In the genomic region with DNA sequence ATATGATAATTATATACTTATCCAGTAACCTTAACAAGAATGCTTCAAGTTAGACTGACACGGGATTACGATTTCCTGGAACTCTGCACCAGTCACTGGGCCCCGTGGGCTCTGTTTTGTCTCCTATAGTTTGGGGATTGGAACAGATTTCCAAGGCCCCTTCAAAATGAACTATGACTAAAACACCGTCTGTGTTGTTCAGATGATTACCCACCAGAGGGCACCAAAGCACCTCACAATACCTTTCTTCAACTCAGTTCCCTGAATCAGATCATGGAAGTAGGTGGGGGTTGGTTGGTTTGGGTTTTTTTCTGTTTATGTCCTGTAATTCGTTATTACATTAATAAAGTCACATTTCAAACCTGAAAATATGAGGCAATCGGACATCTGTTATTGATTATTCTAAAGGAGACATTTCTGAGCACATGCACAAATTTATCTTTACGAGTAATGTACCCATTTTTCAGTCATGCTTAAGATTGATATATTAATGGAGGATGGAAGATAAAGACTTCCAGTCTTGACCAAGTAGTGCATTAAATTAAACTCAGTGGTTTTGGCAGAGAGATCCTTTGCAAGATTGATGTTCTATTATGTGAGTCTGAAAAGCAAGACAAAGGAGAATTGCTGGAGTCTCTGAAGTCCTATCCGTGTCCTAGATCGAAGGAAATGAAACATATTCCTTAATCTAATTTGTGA, we compare ENCODE assay signal across 8 cellular contexts.
DNase-seq lines count a peak whose midpoint lies in the region; ATAC-seq and TF ChIP-seq lines count a peak whose summit lies in the region.

No MANE protein-coding gene starts in this region.

- ATAC-seq in GM18868 (IDR thresholded peaks at IDR 0.05; ENCODE audit: unreplicated experiment) (peak; percentile 87), HG03159 (IDR thresholded peaks at IDR 0.05; ENCODE audit: unreplicated experiment) (peak; percentile 87)

- no peak overlapping the region for H3K4me3 ChIP-seq in AG09309 (ENCODE audit: control insufficient read depth, low read depth, low read length)
- no peak overlapping the region for H3K4me3 ChIP-seq in cardiac fibroblast (replicated peaks in 1 of 2; ENCODE audit: low read depth in 2 of 2, low read length in 2 of 2)

- H3K27ac ChIP-seq in VCaP = no peak overlapping the region

- no peak for DNase-seq in AG09309 (ENCODE audit: low read depth)
- DNase-seq in NCI-H2227 treated with DMSO at 0.1 percent for 48 hours (lab: John Stamatoyannopoulos, UW) = peak; percentile 67
- peak; percentile 84 to 87 for DNase-seq in cardiac fibroblast (ENCODE audit: low read depth in 2 of 2)
- DNase-seq in kidney glomerular epithelial cell (lab: John Stamatoyannopoulos, UW) = peak; percentile 76
- peak; percentile 36 for DNase-seq in stimulated activated CD4-positive, alpha-beta T cell treated with anti-CD3 and anti-CD28 coated beads, Interleukin-4, amount 100 ng/mL, for 1 hour

- TF ChIP-seq CTCF in AG09309 (IDR thresholded peaks at IDR 0.05; ENCODE audit: control insufficient read depth, insufficient read depth, low read depth, low read length, missing control alignments) (peak; percentile 67), VCaP (conservative IDR thresholded peaks at IDR 0.05) (peak; percentile 78), cardiac fibroblast (IDR thresholded peaks at IDR 0.05; ENCODE audit: low read depth, low read length) (peak; percentile 63)
